13 cellular contexts compared by ENCODE assay signal in genomic region chr7:55325371-55325792, GRCh38. TPM values are rescaled to one million over a fixed set of nuclear protein-coding genes. Genes with fewer than 3 reads are reported as not detected.
DNase-seq lines count a peak whose midpoint lies in the region; ATAC-seq, FAIRE-seq and TF ChIP-seq lines count a peak whose summit lies in the region.
"Had no signal": no experiment of that assay in that cellular context is flagged by ENCODE, and none has a peak within 500 bp of the region (broad histone marks: within the 10 kb centered on the region; RNA-seq: fewer than 3 reads in every experiment).

No MANE protein-coding gene starts in this region.

- ATAC-seq in sciatic nerve = peak; percentile 83
- ATAC-seq: activated CD8-positive, alpha-beta T cell treated with anti-CD3 and anti-CD28 coated beads for 36 hours had no signal

- H3K27me3 ChIP-seq in colonic mucosa = no peaks in the 10 kb centered on the region
- H3K27me3 ChIP-seq: ascending aorta had no signal

- no peak overlapping the region for H3K27ac ChIP-seq in colonic mucosa
- H3K27ac ChIP-seq: ascending aorta had no signal

- no peak for FAIRE-seq in RCC 7860 (lab: Jason Lieb, UNC)
- FAIRE-seq: D721Med had no signal

- H3K9ac ChIP-seq in colonic mucosa (ENCODE audit: low read depth in 2 of 2, low read length in 2 of 2) = no peak overlapping the region

- DNase-seq in EH (ENCODE audit: low read depth) (peak; percentile 96), RCC 7860 (ENCODE audit: low spot score) (peak; percentile 44), fibroblast of peridontal ligament (ENCODE audit: extremely low read depth) (peak; percentile 98), sciatic nerve (ENCODE audit: low spot score) (no peak), amygdala (lab: John Stamatoyannopoulos, UW) (no peak), colonic mucosa (no peak), GM19240 (ENCODE audit: insufficient read length, low spot score) (no peak), KG1 (lab: John Stamatoyannopoulos, UW) (no peak)
- DNase-seq: activated CD8-positive, alpha-beta T cell treated with anti-CD3 and anti-CD28 coated beads for 36 hours; H9; stimulated activated CD4-positive, alpha-beta T cell treated with anti-CD3 and anti-CD28 coated beads, Interleukin-4, amount 100 ng/mL, for 4 hours had no signal

- no peak for TF ChIP-seq CTCF in colonic mucosa (IDR thresholded peaks at IDR 0.05)

- intact Hi-C loops in sciatic nerve (cut with DNase I) (no loop called here), colonic mucosa (cut with DNase I) (no loop called here)

- H3K4me1 ChIP-seq in colonic mucosa = no peaks in the 10 kb centered on the region
- H3K4me1 ChIP-seq: ascending aorta had no signal

- no peak overlapping the region for H3K4me3 ChIP-seq in colonic mucosa
- H3K4me3 ChIP-seq: ascending aorta had no signal

- no peaks in the 10 kb centered on the region for H3K9me3 ChIP-seq in colonic mucosa
- H3K9me3 ChIP-seq: ascending aorta had no signal

- no peaks in the 10 kb centered on the region for H3K36me3 ChIP-seq in colonic mucosa
- H3K36me3 ChIP-seq: ascending aorta had no signal

RNA-seq across cellular contexts. Expression of gene LANCL2, which starts 39.8 kb away (rescaled TPM):
- 9.3 TPM for total RNA-seq in sciatic nerve
- 10 to 100 TPM; 16.2 to 17.8 TPM for total RNA-seq in colonic mucosa

Comparison
In these comparisons a context has a peak if more than half of its experiments do, and no peak if none do; other contexts are left out.
1. DNase-seq: peak in EH (single experiment), RCC 7860 (single experiment) and fibroblast of peridontal ligament (single experiment); none in sciatic nerve (single experiment), amygdala (0 of 56), colonic mucosa (single experiment), GM19240 (single experiment) and KG1 (single experiment).